In genomic region chr11:11810764-11811726, GRCh38 we compare ENCODE assay signal across 2 cellular contexts.
TF ChIP-seq lines count a peak whose summit lies in the region.

No MANE protein-coding gene starts in this region.

TF ChIP-seq in GM23338, 12 proteins besides CTCF, POLR2A, EP300 and RAD21:
- TF ChIP-seq JUNB (IDR thresholded peaks at IDR 0.05; ENCODE audit: unreplicated experiment) (no peak), POLR2AphosphoS5 (IDR thresholded peaks at IDR 0.05; ENCODE audit: low read depth) (no peak), NANOG (IDR thresholded peaks at IDR 0.05; ENCODE audit: borderline replicate concordance) (no peak), CREB1 (CRISPR knock-in tag; IDR thresholded peaks at IDR 0.05; ENCODE audit: low read depth) (no peak), REST (IDR thresholded peaks at IDR 0.05; ENCODE audit: unreplicated experiment) (no peak), STAT1 (IDR thresholded peaks at IDR 0.05; ENCODE audit: unreplicated experiment) (no peak), ZNF462 (CRISPR knock-in tag; IDR thresholded peaks at IDR 0.05) (no peak), EZH2phosphoT487 (IDR thresholded peaks at IDR 0.05; ENCODE audit: unreplicated experiment) (no peak), EZH2 (IDR thresholded peaks at IDR 0.05; ENCODE audit: low read depth, unreplicated experiment) (no peak), ZNF114 (CRISPR knock-in tag; IDR thresholded peaks at IDR 0.05) (no peak), ZNF331 (CRISPR knock-in tag; IDR thresholded peaks at IDR 0.05; ENCODE audit: low read depth) (no peak), ETS1 (IDR thresholded peaks at IDR 0.05) (no peak)

TF ChIP-seq in K562, 482 proteins besides CTCF, POLR2A, EP300 and RAD21 (continues in another document):
- TF ChIP-seq SIN3A (IDR thresholded peaks at IDR 0.05; ENCODE audit: borderline replicate concordance in 2 of 2, control insufficient read depth in 1 of 2, low read depth in 2 of 2, low read length in 2 of 2) (0 out of 4 replicates have a peak, but pooled peaks of 1 of the 2 experiments have one; percentile 33), HCFC1 (IDR thresholded peaks at IDR 0.05; ENCODE audit: low read depth, low read length) (peak; percentile 26; the same call in 1 of the 2 replicates), MGA (IDR thresholded peaks at IDR 0.05) (peak; percentile 84), GABPB1 (CRISPR knock-in tag; IDR thresholded peaks at IDR 0.05) (0 out of 2 replicates have a peak, but pooled peaks have one; percentile 33), HMGN3 (IDR thresholded peaks at IDR 0.05; ENCODE audit: borderline replicate concordance, extremely low read depth, insufficient read length, low read depth, low read length) (peak; percentile 31), ZNF12 (CRISPR knock-in tag; IDR thresholded peaks at IDR 0.05) (no peak), POLR2AphosphoS5 (IDR thresholded peaks at IDR 0.05; ENCODE audit: control insufficient read depth, insufficient read depth, low read depth, low read length) (peak; percentile 53; the same call in 1 of the 2 replicates), ATF4 (CRISPR knock-in tag; IDR thresholded peaks at IDR 0.05) (no peak), ELK3 (CRISPR knock-in tag; IDR thresholded peaks at IDR 0.05) (no peak), EP400 (IDR thresholded peaks at IDR 0.05) (0 out of 2 replicates have a peak, but pooled peaks have one; percentile 17), KDM2B (CRISPR knock-in tag; IDR thresholded peaks at IDR 0.05) (no peak), ATF7 (IDR thresholded peaks at IDR 0.05) (peak; percentile 34; the same call in 1 of the 2 replicates), E2F8 (IDR thresholded peaks at IDR 0.05; ENCODE audit: low read depth, partially characterized antibody) (no peak), ZBTB7A (IDR thresholded peaks at IDR 0.05; ENCODE audit: borderline replicate concordance, control insufficient read depth, low read depth, low read length) (peak; percentile 28; the same call in 1 of the 2 replicates), ZNF592 (IDR thresholded peaks at IDR 0.05) (peak; percentile 24; the same call in 1 of the 2 replicates), ZNF239 (CRISPR knock-in tag; IDR thresholded peaks at IDR 0.05) (no peak), PHF8 (IDR thresholded peaks at IDR 0.05; ENCODE audit: borderline replicate concordance, low read length) (peak; percentile 69; the same call in 1 of the 2 replicates), ZNF511 (CRISPR knock-in tag; IDR thresholded peaks at IDR 0.05) (no peak), EGR1 (conservative IDR thresholded peaks at IDR 0.05) (peak; percentile 98), ZNF384 (IDR thresholded peaks at IDR 0.05; ENCODE audit: low read depth, low read length) (no peak), ZNF655 (CRISPR knock-in tag; IDR thresholded peaks at IDR 0.05) (no peak), SUPT5H (IDR thresholded peaks at IDR 0.05) (peak; percentile 78), NRF1 (conservative IDR thresholded peaks at IDR 0.05 in 1 of 2, IDR thresholded peaks at IDR 0.05 in 1 of 2) (peak; percentile 81 to 84), CXXC5 (CRISPR knock-in tag; IDR thresholded peaks at IDR 0.05) (peak; percentile 48; the same call in 1 of the 2 replicates), PKNOX1 (IDR thresholded peaks at IDR 0.05) (peak; percentile 69)
